ENCODE assay signal across 19 cellular contexts in genomic region chr5:111667128-111667756, GRCh38.
DNase-seq lines count a peak whose midpoint lies in the region; ATAC-seq and TF ChIP-seq lines count a peak whose summit lies in the region.
"Had no signal": no experiment of that assay in that cellular context is flagged by ENCODE, and none has a peak within 500 bp of the region (broad histone marks: within the 10 kb centered on the region; RNA-seq: fewer than 3 reads in every experiment).

No MANE protein-coding gene starts in this region.

- peak; percentile 46 for DNase-seq in NOMO-1 treated with DMSO at 0.1 percent for 48 hours (lab: John Stamatoyannopoulos, UW; ENCODE audit: unreplicated experiment)
- no peak for DNase-seq in NOMO-1 treated with dmso at 0.1 percent for 144 hours (lab: John Stamatoyannopoulos, UW; ENCODE audit: unreplicated experiment)
- DNase-seq in GM06990 (ENCODE audit: extremely low read depth, insufficient read length): no peak
- DNase-seq in GM20000 (ENCODE audit: low spot score): peak; percentile 6
- DNase-seq in hepatocyte (ENCODE audit: low spot score): no peak
- DNase-seq: 8988T; BE2C; CD4-positive, alpha-beta T cell; GOT3; KG1; NCI-H1092; NCI-H510A treated with DMSO at 0.1 percent for 48 hours; NCI-H82; Right ventricle myocardium superior had no signal

- TF ChIP-seq CTCF in GM06990 (IDR thresholded peaks at IDR 0.05; ENCODE audit: insufficient read depth, low read length, poor library complexity, severe bottlenecking): no peak
- TF ChIP-seq CTCF in GM20000 (IDR thresholded peaks at IDR 0.05; ENCODE audit: extremely low read depth, missing control alignments): no peak
- no peak for TF ChIP-seq CTCF in hepatocyte (IDR thresholded peaks at IDR 0.05; ENCODE audit: poor library complexity)

- no peak overlapping the region for H3K4me2 ChIP-seq in hepatocyte

- 97% methylated on average over 3 of the region's 3 CpGs for WGBS in hepatocyte (ENCODE audit: low lambda C conversion rate, missing lambda C conversion rate)

- ATAC-seq in activated T-helper 17 cell treated with anti-CD3 and anti-CD28 coated beads, Interleukin-2, amount 50 U/mL, for 72 hours (replicated peaks): peak; percentile 73
- ATAC-seq in HG03354 (IDR thresholded peaks at IDR 0.05; ENCODE audit: poor library complexity, severe bottlenecking, unreplicated experiment) (no peak), GM18907 (IDR thresholded peaks at IDR 0.05; ENCODE audit: unreplicated experiment) (no peak)
- ATAC-seq: HepG2, SK-N-SH treated with all-trans-retinoic acid at 6 μM for 48 hours had no signal

- no peaks in the 10 kb centered on the region for H3K4me1 ChIP-seq in hepatocyte (ENCODE audit: insufficient read depth)

- H3K36me3 ChIP-seq in GM06990 (ENCODE audit: control insufficient read depth, insufficient read depth, low read length): no peaks in the 10 kb centered on the region
- H3K36me3 ChIP-seq in hepatocyte (replicated peaks; ENCODE audit: insufficient read depth, low read depth): no peaks in the 10 kb centered on the region
- H3K36me3 ChIP-seq: BE2C had no signal

- no peaks in the 10 kb centered on the region for H3K79me2 ChIP-seq in hepatocyte

- no peak overlapping the region for H2AFZ ChIP-seq in hepatocyte

- no peaks in the 10 kb centered on the region for H3K36me3 Mint-ChIP-seq in activated T-helper 17 cell treated with anti-CD3 and anti-CD28 coated beads, Interleukin-2, amount 50 U/mL, for 72 hours (ENCODE audit: low read depth)

- H3K27me3 ChIP-seq in GM06990 (replicated peaks; ENCODE audit: control insufficient read depth, insufficient read depth, low read length) (no peaks in the 10 kb centered on the region), hepatocyte (no peaks in the 10 kb centered on the region)
- H3K27me3 ChIP-seq: BE2C had no signal

- no peak overlapping the region for H3K27ac ChIP-seq in hepatocyte

- no peaks in the 10 kb centered on the region for H3K9me2 ChIP-seq in hepatocyte (replicated peaks; ENCODE audit: insufficient read depth)

- H3K27me3 Mint-ChIP-seq in activated T-helper 17 cell treated with anti-CD3 and anti-CD28 coated beads, Interleukin-2, amount 50 U/mL, for 72 hours: peaks cover 13% of the 10 kb centered on the region

- H4K20me1 ChIP-seq in hepatocyte (ENCODE audit: insufficient read depth, poor library complexity, severe bottlenecking): no peaks in the 10 kb centered on the region

- no peak overlapping the region for H3K4me3 Mint-ChIP-seq in activated T-helper 17 cell treated with anti-CD3 and anti-CD28 coated beads, Interleukin-2, amount 50 U/mL, for 72 hours
- H3K4me3 Mint-ChIP-seq: CD4-positive, alpha-beta T cell had no signal

- H3K27ac Mint-ChIP-seq in activated T-helper 17 cell treated with anti-CD3 and anti-CD28 coated beads, Interleukin-2, amount 50 U/mL, for 72 hours: no peak overlapping the region
- H3K27ac Mint-ChIP-seq: CD4-positive, alpha-beta T cell had no signal

- no peaks in the 10 kb centered on the region for H3K9me3 ChIP-seq in hepatocyte (ENCODE audit: low read depth)
- H3K9me3 ChIP-seq: BE2C had no signal

- no peaks in the 10 kb centered on the region for H3K9me3 Mint-ChIP-seq in activated T-helper 17 cell treated with anti-CD3 and anti-CD28 coated beads, Interleukin-2, amount 50 U/mL, for 72 hours
- H3K9me3 Mint-ChIP-seq: CD4-positive, alpha-beta T cell had no signal

- no peaks in the 10 kb centered on the region for H3K4me1 Mint-ChIP-seq in activated T-helper 17 cell treated with anti-CD3 and anti-CD28 coated beads, Interleukin-2, amount 50 U/mL, for 72 hours

- peak overlapping the region; percentile 5; the same call in 1 of the 2 replicates for H3K4me3 ChIP-seq in GM06990 (replicated peaks; ENCODE audit: low read depth, low read length)
- no peak overlapping the region for H3K4me3 ChIP-seq in hepatocyte

Comparison
In these comparisons a context has a peak if more than half of its experiments do, and no peak if none do; other contexts are left out.
1. DNase-seq: peak in NOMO-1 treated with DMSO at 0.1 percent for 48 hours (single experiment) and GM20000 (single experiment); none in NOMO-1 treated with dmso at 0.1 percent for 144 hours (single experiment), GM06990 (single experiment) and hepatocyte (single experiment).